ENCODE assay signal across 8 cellular contexts in the genomic region with DNA sequence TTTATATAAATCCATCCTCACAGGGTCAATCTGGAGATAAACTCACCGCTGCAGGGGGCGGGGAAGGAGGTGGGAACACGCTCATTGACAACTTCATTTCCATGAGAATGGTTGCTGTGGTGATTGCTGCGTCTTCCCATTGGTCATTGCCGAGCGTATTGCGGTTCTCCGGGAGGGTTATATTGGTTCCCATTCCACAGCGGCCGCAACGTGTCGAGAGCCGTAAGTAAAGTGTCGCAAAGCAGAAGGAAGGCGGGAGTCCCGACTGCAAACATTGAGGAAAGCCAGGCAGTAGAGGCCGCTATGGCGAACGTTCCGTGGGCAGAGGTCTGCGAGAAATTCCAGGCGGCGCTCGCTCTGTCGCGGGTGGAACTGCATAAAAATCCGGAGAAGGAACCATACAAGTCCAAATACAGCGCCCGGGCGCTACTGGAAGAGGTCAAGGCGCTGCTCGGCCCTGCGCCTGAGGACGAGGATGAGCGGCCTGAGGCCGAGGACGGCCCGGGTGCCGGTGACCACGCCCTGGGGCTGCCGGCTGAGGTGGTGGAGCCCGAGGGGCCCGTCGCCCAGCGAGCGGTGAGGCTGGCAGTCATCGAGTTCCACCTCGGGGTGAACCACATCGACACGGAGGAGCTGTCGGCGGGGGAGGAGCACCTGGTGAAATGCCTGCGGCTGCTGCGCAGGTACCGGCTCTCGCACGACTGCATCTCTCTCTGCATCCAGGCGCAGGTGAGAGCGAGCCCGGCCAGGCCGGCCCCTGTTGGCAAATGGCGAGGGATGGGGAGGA. TPM values are rescaled to one million over a fixed set of nuclear protein-coding genes. Genes with fewer than 3 reads are reported as not detected.
DNase-seq lines count a peak whose midpoint lies in the region; ATAC-seq and TF ChIP-seq lines count a peak whose summit lies in the region.

A gene with protein sequence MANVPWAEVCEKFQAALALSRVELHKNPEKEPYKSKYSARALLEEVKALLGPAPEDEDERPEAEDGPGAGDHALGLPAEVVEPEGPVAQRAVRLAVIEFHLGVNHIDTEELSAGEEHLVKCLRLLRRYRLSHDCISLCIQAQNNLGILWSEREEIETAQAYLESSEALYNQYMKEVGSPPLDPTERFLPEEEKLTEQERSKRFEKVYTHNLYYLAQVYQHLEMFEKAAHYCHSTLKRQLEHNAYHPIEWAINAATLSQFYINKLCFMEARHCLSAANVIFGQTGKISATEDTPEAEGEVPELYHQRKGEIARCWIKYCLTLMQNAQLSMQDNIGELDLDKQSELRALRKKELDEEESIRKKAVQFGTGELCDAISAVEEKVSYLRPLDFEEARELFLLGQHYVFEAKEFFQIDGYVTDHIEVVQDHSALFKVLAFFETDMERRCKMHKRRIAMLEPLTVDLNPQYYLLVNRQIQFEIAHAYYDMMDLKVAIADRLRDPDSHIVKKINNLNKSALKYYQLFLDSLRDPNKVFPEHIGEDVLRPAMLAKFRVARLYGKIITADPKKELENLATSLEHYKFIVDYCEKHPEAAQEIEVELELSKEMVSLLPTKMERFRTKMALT (plus strand): TSS at position 274 of the 787 bp plus-strand sequence. CDS start 30 bp downstream, at position 304.

- no peaks in the 10 kb centered on the region for H3K9me3 Mint-ChIP-seq in neural progenitor cell

- peak within 1 kb of the TSS; percentile 87 for H3K4me2 ChIP-seq in MM.1S (ENCODE audit: low read depth, low read length)
- H3K4me2 ChIP-seq in neural progenitor cell: peak within 1 kb of the TSS; percentile 93

- H3K79me2 ChIP-seq in MM.1S (ENCODE audit: low read length) (peaks cover 48% of the 10 kb centered on the region), neural progenitor cell (ENCODE audit: low read depth) (peaks cover 50% of the 10 kb centered on the region)

- peak; percentile 91 for ATAC-seq in foreskin keratinocyte

- peak; percentile 58 for TF ChIP-seq CTCF in MM.1S (IDR thresholded peaks at IDR 0.05; ENCODE audit: low read length)
- peak; percentile 81 for TF ChIP-seq CTCF in foreskin keratinocyte (conservative IDR thresholded peaks at IDR 0.05)
- TF ChIP-seq CTCF in neural progenitor cell (IDR thresholded peaks at IDR 0.05): peak; percentile 66

- H3K4me1 Mint-ChIP-seq in neural progenitor cell: peaks cover 32% of the 10 kb centered on the region

- H3K27ac ChIP-seq in MM.1S (ENCODE audit: low read length) (peak within 1 kb of the TSS; percentile 77), SJSA1 (peak within 1 kb of the TSS; percentile 40), foreskin keratinocyte (peak within 1 kb of the TSS; percentile 62), neural progenitor cell (no peak within 1 kb of the TSS)

- H3K4me1 ChIP-seq in MM.1S (ENCODE audit: low read length): no peaks in the 10 kb centered on the region
- H3K4me1 ChIP-seq in SJSA1 (replicated peaks): peaks cover 18% of the 10 kb centered on the region
- peaks cover 16% of the 10 kb centered on the region for H3K4me1 ChIP-seq in foreskin keratinocyte
- H3K4me1 ChIP-seq in neural progenitor cell: peaks cover 5% of the 10 kb centered on the region

- H3F3A ChIP-seq in MM.1S (ENCODE audit: insufficient read depth, low read length) (peaks cover 25% of the 10 kb centered on the region), neural progenitor cell (ENCODE audit: low read depth) (peaks cover 15% of the 10 kb centered on the region)

- H3K9me3 ChIP-seq in MM.1S (replicated peaks; ENCODE audit: insufficient read depth, low read length): no peaks in the 10 kb centered on the region
- no peaks in the 10 kb centered on the region for H3K9me3 ChIP-seq in SJSA1 (replicated peaks)
- no peaks in the 10 kb centered on the region for H3K9me3 ChIP-seq in neural progenitor cell (ENCODE audit: low read depth)

- H4K20me1 ChIP-seq in MM.1S (ENCODE audit: insufficient read depth, low read length) (no peaks in the 10 kb centered on the region), neural progenitor cell (ENCODE audit: low read depth) (peaks cover 6% of the 10 kb centered on the region)

- H3K9ac ChIP-seq in MM.1S (ENCODE audit: low read length) (peak within 1 kb of the TSS; percentile 77), neural progenitor cell (peak within 1 kb of the TSS; percentile 35)

- peak within 1 kb of the TSS; percentile 97 for H3K27ac Mint-ChIP-seq in neural progenitor cell

- no peaks in the 10 kb centered on the region for H3K27me3 Mint-ChIP-seq in neural progenitor cell (ENCODE audit: insufficient read depth, low read depth)

- H3K4me3 ChIP-seq in MM.1S (ENCODE audit: low read length) (peak within 1 kb of the TSS; percentile 82), SJSA1 (peak within 1 kb of the TSS; percentile 77), neural progenitor cell (peak within 1 kb of the TSS; percentile 74)

- peak within 1 kb of the TSS; percentile 99 for H3K4me3 Mint-ChIP-seq in neural progenitor cell

- peaks cover 1% of the 10 kb centered on the region for H3K36me3 Mint-ChIP-seq in neural progenitor cell

- DNase-seq in GF-D8 (lab: John Stamatoyannopoulos, UW) (peak; percentile 94), HCEC 1CT (peak; percentile 98), MM.1S (peak; percentile 97), SJSA1 (ENCODE audit: low read depth in 1 of 2, low spot score in 2 of 2) (peak; percentile 94), foreskin keratinocyte (peak; percentile 95 to 97), neural progenitor cell (ENCODE audit: low spot score) (peak; percentile 98), stromal cell of bone marrow (ENCODE audit: low read depth) (peak; percentile 98)
- DNase-seq in activated naive CD4-positive, alpha-beta T cell (lab: John Stamatoyannopoulos, UW): peak; percentile 37 to 65 (median 50)

- H3K9me2 ChIP-seq in MM.1S (replicated peaks; ENCODE audit: insufficient read depth, low read length): no peaks in the 10 kb centered on the region

- H3K36me3 ChIP-seq in MM.1S (replicated peaks; ENCODE audit: insufficient read depth, low read length) (no peaks in the 10 kb centered on the region; the same call in 1 of the 2 replicates), SJSA1 (peaks cover 33% of the 10 kb centered on the region), neural progenitor cell (no peaks in the 10 kb centered on the region)

- H2AFZ ChIP-seq in MM.1S (ENCODE audit: low read length) (peak within 1 kb of the TSS; percentile 88), neural progenitor cell (replicated peaks) (peak within 1 kb of the TSS; percentile 93)

- H3K27me3 ChIP-seq in MM.1S (replicated peaks; ENCODE audit: insufficient read depth, low read length) (no peaks in the 10 kb centered on the region), SJSA1 (replicated peaks) (no peaks in the 10 kb centered on the region), foreskin keratinocyte (no peaks in the 10 kb centered on the region), neural progenitor cell (no peaks in the 10 kb centered on the region)

RNA-seq across cellular contexts. Expression of the gene that starts here (rescaled TPM):
- 65.4 and 73.4 TPM in 2 replicates for total RNA-seq in SJSA1 (2014; rRNA removed; shearing (Covaris generic))
- total RNA-seq in foreskin keratinocyte (40.8 and 43.8 TPM in 2 replicates), neural progenitor cell (ENCODE audit: low replicate concordance) (27.3 and 44.9 TPM in 2 replicates)
- 23.0 and 28.7 TPM in 2 replicates for polyA plus RNA-seq in foreskin keratinocyte
